ENCODE assay signal across 14 cellular contexts in the genomic region with DNA sequence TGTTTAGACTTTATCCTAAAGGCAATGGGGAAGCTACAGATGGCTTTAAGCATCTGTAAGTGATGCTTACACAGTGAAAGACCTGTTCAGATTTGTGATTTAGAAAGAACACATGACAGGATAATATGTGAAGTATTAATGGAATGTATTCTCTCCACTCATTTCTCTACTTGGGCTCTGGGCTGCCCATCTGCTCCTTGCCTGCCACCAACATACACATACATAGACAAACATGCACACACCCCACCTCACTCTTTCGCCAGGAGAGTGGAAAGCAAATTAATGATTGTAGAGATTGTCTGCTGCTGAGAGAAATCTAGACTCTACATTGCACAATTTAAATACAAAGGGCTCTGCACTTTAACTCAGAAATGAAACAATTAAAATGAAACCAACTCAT.
DNase-seq lines count a peak whose midpoint lies in the region; ATAC-seq and TF ChIP-seq lines count a peak whose summit lies in the region.
"Had no signal": no experiment of that assay in that cellular context is flagged by ENCODE, and none has a peak within 500 bp of the region (broad histone marks: within the 10 kb centered on the region; RNA-seq: fewer than 3 reads in every experiment).

No MANE protein-coding gene starts in this region.

- no peak overlapping the region for H3K27ac Mint-ChIP-seq in Calu3 (ENCODE audit: unreplicated experiment)
- no peak overlapping the region for H3K27ac Mint-ChIP-seq in activated CD4-positive, alpha-beta T cell treated with anti-CD3 and anti-CD28 coated beads for 36 hours
- H3K27ac Mint-ChIP-seq: natural killer cell treated with Interleukin-12 subunit alpha and Interleukin-12 subunit beta and Interleukin-15 and Interleukin-18, amount 100 ng/mL, for 72 hours had no signal

- peak; percentile 73 for ATAC-seq in GM21825 (IDR thresholded peaks at IDR 0.05; ENCODE audit: unreplicated experiment)
- ATAC-seq in activated CD4-positive, alpha-beta T cell treated with anti-CD3 and anti-CD28 coated beads for 36 hours, result no peak
- ATAC-seq: natural killer cell treated with Interleukin-12 subunit alpha and Interleukin-12 subunit beta and Interleukin-15 and Interleukin-18, amount 100 ng/mL, for 72 hours had no signal

- H3K27me3 Mint-ChIP-seq in Calu3 (ENCODE audit: unreplicated experiment), result no peaks in the 10 kb centered on the region
- no peaks in the 10 kb centered on the region for H3K27me3 Mint-ChIP-seq in activated CD4-positive, alpha-beta T cell treated with anti-CD3 and anti-CD28 coated beads for 36 hours
- H3K27me3 Mint-ChIP-seq: natural killer cell treated with Interleukin-12 subunit alpha and Interleukin-12 subunit beta and Interleukin-15 and Interleukin-18, amount 100 ng/mL, for 72 hours had no signal

- TF ChIP-seq CTCF in Calu3 (IDR thresholded peaks at IDR 0.05; ENCODE audit: unreplicated experiment), result no peak

- H3K4me3 Mint-ChIP-seq in Calu3 (ENCODE audit: low read depth, unreplicated experiment), result no peak overlapping the region
- no peak overlapping the region for H3K4me3 Mint-ChIP-seq in activated CD4-positive, alpha-beta T cell treated with anti-CD3 and anti-CD28 coated beads for 36 hours
- H3K4me3 Mint-ChIP-seq: natural killer cell treated with Interleukin-12 subunit alpha and Interleukin-12 subunit beta and Interleukin-15 and Interleukin-18, amount 100 ng/mL, for 72 hours had no signal

- no TSS peak for BruUV-seq in Calu3 (replicated peaks; lab: Mats Ljungman, UMichigan)

- H3K9me3 Mint-ChIP-seq in Calu3 (ENCODE audit: low read depth, unreplicated experiment), result peaks cover 2% of the 10 kb centered on the region
- H3K9me3 Mint-ChIP-seq in activated CD4-positive, alpha-beta T cell treated with anti-CD3 and anti-CD28 coated beads for 36 hours (ENCODE audit: low read depth), result no peaks in the 10 kb centered on the region
- H3K9me3 Mint-ChIP-seq: natural killer cell treated with Interleukin-12 subunit alpha and Interleukin-12 subunit beta and Interleukin-15 and Interleukin-18, amount 100 ng/mL, for 72 hours had no signal

- H3K4me1 Mint-ChIP-seq in Calu3 (ENCODE audit: low read depth, unreplicated experiment), result peaks cover 16% of the 10 kb centered on the region
- peaks cover 8% of the 10 kb centered on the region for H3K4me1 Mint-ChIP-seq in activated CD4-positive, alpha-beta T cell treated with anti-CD3 and anti-CD28 coated beads for 36 hours

- CTCF ChIA-PET in Calu3 (lab: Charles Lee), result interaction anchor here (0.6 to 1.3 kb wide), 3 partner anchors 26 to 177 kb away, joined by 3 to 13 read pairs (median 4); no protein-coding TSS in a partner anchor
- CTCF ChIA-PET in activated CD4-positive, alpha-beta T cell treated with anti-CD3 and anti-CD28 coated beads for 36 hours (lab: Charles Lee), result interaction anchor here (0.6 to 1.9 kb wide), 2 partner anchors 123 to 161 kb away, joined by 3 to 9 read pairs; no protein-coding TSS in a partner anchor

- DNase-seq in Calu3, result peak; percentile 20
- peak; percentile 23 for DNase-seq in NCI-H226
- DNase-seq in kidney tubule cell (ENCODE audit: low spot score), result peak; percentile 61
- DNase-seq in activated CD4-positive, alpha-beta T cell treated with anti-CD3 and anti-CD28 coated beads for 36 hours, result no peak
- DNase-seq in NCI-H2029 (lab: John Stamatoyannopoulos, UW), result no peak
- no peak for DNase-seq in NCI-H774 (lab: John Stamatoyannopoulos, UW)
- DNase-seq in activated CD4-positive, alpha-beta T cell treated with anti-CD3 and anti-CD28 coated beads for 4 hours, result no peak
- DNase-seq: activated T-cell treated with anti-CD3 and anti-CD28 coated beads, Interleukin-2, amount 50 U/mL, for 48 hours; brain microvascular endothelial cell; NCI-H1092 treated with DMSO at 0.1 percent for 48 hours; Right ventricle myocardium superior; WERI-Rb-1 had no signal

- intact Hi-C loops in Calu3 (cut with micrococcal nuclease; ENCODE audit: unreplicated experiment), result loop anchor here (2.0 kb wide), 1 partner anchor 59 kb away; no protein-coding TSS in a partner anchor
- intact Hi-C loops in activated CD4-positive, alpha-beta T cell treated with anti-CD3 and anti-CD28 coated beads for 36 hours (cut with DNase I, micrococcal nuclease), result no loop called here

- no peaks in the 10 kb centered on the region for H3K36me3 Mint-ChIP-seq in Calu3 (ENCODE audit: insufficient read depth, unreplicated experiment)
- H3K36me3 Mint-ChIP-seq in activated CD4-positive, alpha-beta T cell treated with anti-CD3 and anti-CD28 coated beads for 36 hours (ENCODE audit: low read depth), result peaks cover 5% of the 10 kb centered on the region
- H3K36me3 Mint-ChIP-seq: natural killer cell treated with Interleukin-12 subunit alpha and Interleukin-12 subunit beta and Interleukin-15 and Interleukin-18, amount 100 ng/mL, for 72 hours had no signal

- POLR2A ChIA-PET in activated CD4-positive, alpha-beta T cell treated with anti-CD3 and anti-CD28 coated beads for 36 hours (lab: Charles Lee), result no interaction called here

Comparison
In these comparisons a context has a peak if more than half of its experiments do, and no peak if none do; other contexts are left out.
1. DNase-seq: peak in Calu3 (single experiment), NCI-H226 (single experiment) and kidney tubule cell (single experiment); none in activated CD4-positive, alpha-beta T cell treated with anti-CD3 and anti-CD28 coated beads for 36 hours (single experiment), NCI-H2029 (single experiment), NCI-H774 (single experiment) and activated CD4-positive, alpha-beta T cell treated with anti-CD3 and anti-CD28 coated beads for 4 hours (0 of 2).